Comparison of ENCODE assay signal across 27 cellular contexts in genomic region chr4:115674485-115674884, GRCh38.
"Had no signal": no experiment of that assay in that cellular context is flagged by ENCODE, and none has a peak within 500 bp of the region (broad histone marks: within the 10 kb centered on the region; RNA-seq: fewer than 3 reads in every experiment).

No MANE protein-coding gene starts in this region.

- H3K27ac ChIP-seq: colonic mucosa, epithelial cell of prostate, esophagus squamous epithelium, gastrocnemius medialis, heart left ventricle, hepatocyte, lower lobe of right lung had no signal

- H3K36me3 ChIP-seq: colonic mucosa, esophagus squamous epithelium, gastrocnemius medialis, heart left ventricle, lower lobe of right lung had no signal

- ATAC-seq: effector memory CD8-positive, alpha-beta T cell; esophagus mucosa; gastrocnemius medialis; heart left ventricle; left colon; left lobe of liver; left ventricle myocardium superior; lower lobe of right lung; mucosa of descending colon; naive thymus-derived CD8-positive, alpha-beta T cell had no signal

- H3K4me1 ChIP-seq: colonic mucosa, esophagus squamous epithelium, gastrocnemius medialis, heart left ventricle, lower lobe of right lung had no signal

- H3K4me3 ChIP-seq: colonic mucosa, esophagus squamous epithelium, gastrocnemius medialis, heart left ventricle, hepatocyte, lower lobe of right lung, mucosa of descending colon had no signal

- H2AFZ ChIP-seq: hepatocyte had no signal

- H3K9me3 ChIP-seq: colonic mucosa, gastrocnemius medialis, lower lobe of right lung, mucosa of descending colon had no signal

- H3K4me2 ChIP-seq: hepatocyte had no signal

- H3K27me3 ChIP-seq: colonic mucosa, esophagus squamous epithelium, gastrocnemius medialis, heart left ventricle, hepatocyte had no signal

- DNase-seq: colonic mucosa; cortex of kidney; effector CD8-positive, alpha-beta T cell; effector memory CD8-positive, alpha-beta T cell; endodermal cell; erythroblast; esophagus squamous epithelium; foreskin fibroblast; foreskin melanocyte; gastrocnemius medialis; heart left ventricle; hypothalamus; immature natural killer cell; islet precursor cell; kidney; kidney glomerular epithelial cell; left colon; left ventricle myocardium superior; lower lobe of right lung; mesenchymal stem cell; mucosa of descending colon; naive B cell; naive thymus-derived CD8-positive, alpha-beta T cell had no signal

- H3K79me2 ChIP-seq: hepatocyte had no signal
